Comparison of ENCODE assay signal across 8 cellular contexts in genomic region chr1:246971322-246971721, GRCh38. TPM values are rescaled to one million over a fixed set of nuclear protein-coding genes. Genes with fewer than 3 reads are reported as not detected.
DNase-seq lines count a peak whose midpoint lies in the region; ATAC-seq and TF ChIP-seq lines count a peak whose summit lies in the region.

No MANE protein-coding gene starts in this region.

- H3K4me1 Mint-ChIP-seq in WTC11, result no peaks in the 10 kb centered on the region
- H3K4me1 Mint-ChIP-seq in naive thymus-derived CD8-positive, alpha-beta T cell, result no peaks in the 10 kb centered on the region

- no peaks in the 10 kb centered on the region for H3K27me3 Mint-ChIP-seq in WTC11 (ENCODE audit: low read depth)
- peaks cover 0 to 4% (median 0%) of the 10 kb centered on the region in 5 donors for H3K27me3 Mint-ChIP-seq in naive thymus-derived CD8-positive, alpha-beta T cell

- H3K4me1 ChIP-seq in testis, result no peaks in the 10 kb centered on the region

- intact Hi-C loops in dorsolateral prefrontal cortex (cut with DNase I), result no loop called here
- intact Hi-C loops in testis (cut with DNase I; ENCODE audit: low total_unique reads), result no loop called here

- H3K27ac Mint-ChIP-seq in WTC11, result no peak overlapping the region
- H3K27ac Mint-ChIP-seq in naive thymus-derived CD8-positive, alpha-beta T cell, result no peak overlapping the region

- CTCF ChIA-PET in WTC11 (lab: Charles Lee), result interaction anchor here (0.7 to 1.4 kb wide), 8 partner anchors 9 to 362 kb away, joined by 3 to 8 read pairs (median 3); no protein-coding TSS in a partner anchor

- ATAC-seq in WTC11, result no peak
- ATAC-seq in naive thymus-derived CD8-positive, alpha-beta T cell, result no peak
- ATAC-seq in GM21390 (IDR thresholded peaks at IDR 0.05; ENCODE audit: unreplicated experiment), result no peak

- H3K36me3 ChIP-seq in testis (ENCODE audit: low read depth, missing control alignments), result no peaks in the 10 kb centered on the region

- 64 to 73% methylated on average over 8 of the region's 8 CpGs for WGBS in testis, 2 donors

- no peak overlapping the region for H3K4me3 Mint-ChIP-seq in WTC11
- H3K4me3 Mint-ChIP-seq in naive thymus-derived CD8-positive, alpha-beta T cell, result peak overlapping the region in 1 of 10 donors; percentile 30

- TF ChIP-seq CTCF in WTC11 (IDR thresholded peaks at IDR 0.05) (peak; percentile 82), dorsolateral prefrontal cortex (IDR thresholded peaks at IDR 0.05 in 54 of 56, conservative IDR thresholded peaks at IDR 0.05 in 2 of 56; ENCODE audit: low read depth in 1 of 56, partially characterized antibody in 56 of 56) (peak; percentile 16 to 82 (median 68)), testis (IDR thresholded peaks at IDR 0.05) (peak in 2 of 3 experiments; percentile 61 to 65)

- H3K4me3 ChIP-seq in dorsolateral prefrontal cortex (peak overlapping the region in 13 of 59 donors; percentile 11 to 41 (median 25)), testis (no peak overlapping the region)

- no peaks in the 10 kb centered on the region for H3K9me3 ChIP-seq in testis

- H3K9me3 Mint-ChIP-seq in WTC11, result peaks cover 79% of the 10 kb centered on the region
- peaks cover 2 to 58% (median 32%) of the 10 kb centered on the region in 9 donors for H3K9me3 Mint-ChIP-seq in naive thymus-derived CD8-positive, alpha-beta T cell

- H3K27ac ChIP-seq in dorsolateral prefrontal cortex (no peak overlapping the region), testis (no peak overlapping the region)

- peaks cover 89% of the 10 kb centered on the region for H3K36me3 Mint-ChIP-seq in WTC11
- peaks cover 0 to 32% (median 9%) of the 10 kb centered on the region in 3 donors for H3K36me3 Mint-ChIP-seq in naive thymus-derived CD8-positive, alpha-beta T cell

- POLR2A ChIA-PET in WTC11 (lab: Charles Lee), result no interaction called here
- POLR2A ChIA-PET in naive thymus-derived CD8-positive, alpha-beta T cell (lab: Charles Lee), result no interaction called here

- H3K27me3 ChIP-seq in dorsolateral prefrontal cortex (no peaks in the 10 kb centered on the region), testis (no peaks in the 10 kb centered on the region)

- TF ChIP-seq POLR2A in testis (IDR thresholded peaks at IDR 0.05), result no peak

- peak in 8 of 14 donors; percentile 2 to 35 (median 12) for DNase-seq in C1 segment of cervical spinal cord (lab: John Stamatoyannopoulos, UW)
- peak; percentile 67 for DNase-seq in LHCN-M2 (ENCODE audit: low read depth)
- DNase-seq in WTC11 (ENCODE audit: low spot score), result peak; percentile 65
- DNase-seq in dorsolateral prefrontal cortex, result peak in 8 of 10 donors; percentile 28 to 77 (median 51)
- peak in 8 of 10 donors; percentile 1 to 41 (median 22) for DNase-seq in naive thymus-derived CD8-positive, alpha-beta T cell
- DNase-seq in testis, result peak; percentile 76
- no peak for DNase-seq in amniotic stem cell (lab: John Stamatoyannopoulos, UW)

TF ChIP-seq in WTC11, 78 proteins besides CTCF, POLR2A, EP300 and RAD21:
- TF ChIP-seq HMGXB4 (CRISPR knock-in tag; IDR thresholded peaks at IDR 0.05), result no peak

RNA-seq across cellular contexts. Expression of gene ZNF695, which starts 36.5 kb away (rescaled TPM):
- total RNA-seq in LHCN-M2 (2014; rRNA removed), result 4.1 and 5.8 TPM in 2 replicates
- 5.6 TPM for polyA plus RNA-seq in LHCN-M2 (2012)
- 29.4 to 32.6 TPM (median 29.4 TPM) in 3 replicates for total RNA-seq in WTC11 (2021)
- 1 to 10 TPM in 65 of 120 experiments, under 1 TPM in 54, not detected in 1; 0.18 to 3.2 (median 1.1) TPM for total RNA-seq in dorsolateral prefrontal cortex
- total RNA-seq in naive thymus-derived CD8-positive, alpha-beta T cell, result not detected
- not detected for polyA plus RNA-seq in naive thymus-derived CD8-positive, alpha-beta T cell
- total RNA-seq in testis, result 1 to 10 TPM; 4.6 to 6.1 TPM
- polyA plus RNA-seq in testis (ENCODE audit: insufficient read depth, low read depth, low replicate concordance), result 2.8 TPM

RNA-seq across cellular contexts. Expression of gene AHCTF1, which starts 39.6 kb away (rescaled TPM):
- total RNA-seq in LHCN-M2 (2014; rRNA removed) (41.2 and 42.8 TPM in 2 replicates), WTC11 (2021) (37.7 to 46.4 TPM (median 39.2 TPM) in 3 replicates), dorsolateral prefrontal cortex (10 to 100 TPM; 28.7 to 55.3 (median 41.8) TPM), testis (10 to 100 TPM; 66.2 to 97.6 TPM)
- 6.1 TPM for polyA plus RNA-seq in LHCN-M2 (2012)
- total RNA-seq in naive thymus-derived CD8-positive, alpha-beta T cell, result 10 to 100 TPM; 67.4 to 69.5 TPM
- 10 to 100 TPM; 12.4 to 20.2 (median 14.3) TPM for polyA plus RNA-seq in naive thymus-derived CD8-positive, alpha-beta T cell
- polyA plus RNA-seq in testis (ENCODE audit: insufficient read depth, low read depth, low replicate concordance), result 58.6 TPM
